Comparison of ENCODE assay signal across 1 cellular context in genomic region chr5:175815126-175815913, GRCh38.
TF ChIP-seq lines count a peak whose summit lies in the region.

No MANE protein-coding gene starts in this region.

TF ChIP-seq in HCT116, 20 proteins besides CTCF, POLR2A, EP300 and RAD21 (continued from another document):
- TF ChIP-seq FOSL1 (IDR thresholded peaks at IDR 0.05; ENCODE audit: low read depth): no peak
- no peak for TF ChIP-seq CEBPB (IDR thresholded peaks at IDR 0.05; ENCODE audit: low read depth)
- TF ChIP-seq TCF7L2 (IDR thresholded peaks at IDR 0.05; ENCODE audit: borderline replicate concordance, extremely low read depth, insufficient read depth, insufficient read length): no peak
- no peak for TF ChIP-seq YY1 (IDR thresholded peaks at IDR 0.05; ENCODE audit: extremely low read depth, insufficient replicate concordance, low read depth, low read length)
TF ChIP-seq in HCT116: peak in this region for 0.
